9 cellular contexts compared by ENCODE assay signal in the genomic region with DNA sequence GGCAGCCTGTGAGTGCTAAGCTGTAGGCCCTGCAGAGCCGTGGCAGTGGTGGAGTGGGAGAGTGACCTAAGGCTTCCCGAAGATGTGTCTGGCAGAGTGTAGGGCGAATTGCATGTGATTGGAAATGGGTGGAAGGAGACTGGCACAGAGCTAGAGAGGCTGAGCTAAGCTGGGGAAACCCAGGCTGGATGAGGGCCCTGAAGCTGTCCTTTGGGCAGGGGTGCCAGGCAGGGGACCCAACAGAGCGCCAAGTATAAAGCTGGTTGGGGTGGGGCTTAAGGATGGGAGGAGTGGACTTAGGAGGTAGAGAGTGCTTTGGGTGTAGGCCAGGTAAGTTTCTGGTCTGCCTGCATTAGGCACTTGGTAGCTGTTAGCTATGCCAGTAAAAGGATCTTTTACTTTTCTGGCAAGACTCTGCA. TPM values are rescaled to one million over a fixed set of nuclear protein-coding genes. Genes with fewer than 3 reads are reported as not detected.
DNase-seq lines count a peak whose midpoint lies in the region; ATAC-seq and TF ChIP-seq lines count a peak whose summit lies in the region.
"Had no signal": no experiment of that assay in that cellular context is flagged by ENCODE, and none has a peak within 500 bp of the region (broad histone marks: within the 10 kb centered on the region; RNA-seq: fewer than 3 reads in every experiment).

No MANE protein-coding gene starts in this region.

- peak overlapping the region; percentile 63 for H3K9ac ChIP-seq in mesenchymal stem cell (ENCODE audit: low read length)

- H3K36me3 ChIP-seq in mesenchymal stem cell (ENCODE audit: control insufficient read depth in 1 of 2, insufficient read depth in 2 of 2, low read depth in 1 of 2, low read length in 2 of 2) (peaks cover 0 to 3% of the 10 kb centered on the region in 2 experiments), thyroid gland (no peaks in the 10 kb centered on the region)

- H3K79me1 ChIP-seq in mesenchymal stem cell (replicated peaks; ENCODE audit: low read length, poor library complexity, severe bottlenecking) = peaks cover 21% of the 10 kb centered on the region

- H3K4ac ChIP-seq in mesenchymal stem cell (ENCODE audit: low read depth in 1 of 2, low read length in 2 of 2) = peak overlapping the region in 1 of 2 experiments; percentile 85

- H3K27ac Mint-ChIP-seq in activated T-cell treated with anti-CD3 and anti-CD28 coated beads, Interleukin-2, amount 50 U/mL, for 72 hours = peak overlapping the region; percentile 15
- H3K27ac Mint-ChIP-seq in MCF 10A (ENCODE audit: low read depth, unreplicated experiment) = peak overlapping the region; percentile 69

- intact Hi-C loops in MCF 10A (cut with micrococcal nuclease) (no loop called here), thyroid gland (cut with DNase I) (no loop called here)

- H2BK12ac ChIP-seq in mesenchymal stem cell (ENCODE audit: low read length in 2 of 2) = peak overlapping the region; percentile 69 to 83

- no peaks in the 10 kb centered on the region for H3K27me3 Mint-ChIP-seq in activated T-cell treated with anti-CD3 and anti-CD28 coated beads, Interleukin-2, amount 50 U/mL, for 72 hours (ENCODE audit: low read depth)
- H3K27me3 Mint-ChIP-seq in MCF 10A (ENCODE audit: insufficient read depth, unreplicated experiment) = no peaks in the 10 kb centered on the region

- no peaks in the 10 kb centered on the region for H3K36me3 Mint-ChIP-seq in activated T-cell treated with anti-CD3 and anti-CD28 coated beads, Interleukin-2, amount 50 U/mL, for 72 hours (ENCODE audit: insufficient read depth in 2 of 2)
- H3K36me3 Mint-ChIP-seq in MCF 10A (ENCODE audit: insufficient read depth, unreplicated experiment) = no peaks in the 10 kb centered on the region

- H3K4me1 Mint-ChIP-seq in activated T-cell treated with anti-CD3 and anti-CD28 coated beads, Interleukin-2, amount 50 U/mL, for 72 hours (ENCODE audit: low read depth) = peaks cover 61% of the 10 kb centered on the region
- H3K4me1 Mint-ChIP-seq in MCF 10A (ENCODE audit: insufficient read depth, unreplicated experiment) = peaks cover 23% of the 10 kb centered on the region

- TF ChIP-seq CTCF in MCF 10A (IDR thresholded peaks at IDR 0.05; ENCODE audit: unreplicated experiment) (no peak), thyroid gland (IDR thresholded peaks at IDR 0.05) (no peak)

- no peak overlapping the region for H2BK5ac ChIP-seq in mesenchymal stem cell (ENCODE audit: low read depth, low read length, poor library complexity, severe bottlenecking)

- no peak overlapping the region for H3K4me3 Mint-ChIP-seq in activated T-cell treated with anti-CD3 and anti-CD28 coated beads, Interleukin-2, amount 50 U/mL, for 72 hours
- peak overlapping the region; percentile 32 for H3K4me3 Mint-ChIP-seq in MCF 10A (ENCODE audit: unreplicated experiment)

- peak overlapping the region; percentile 81 for H2AK5ac ChIP-seq in mesenchymal stem cell (ENCODE audit: low read length, severe bottlenecking)

- H2BK15ac ChIP-seq in mesenchymal stem cell (ENCODE audit: low read depth, poor library complexity, severe bottlenecking) = no peak overlapping the region

- peak overlapping the region; percentile 30 for H4K91ac ChIP-seq in mesenchymal stem cell (ENCODE audit: low read length)

- H2BK120ac ChIP-seq in mesenchymal stem cell (ENCODE audit: low read depth, low read length) = no peak overlapping the region

- H3K9me3 ChIP-seq in mesenchymal stem cell (ENCODE audit: control insufficient read depth, low read length) = no peaks in the 10 kb centered on the region
- H3K9me3 ChIP-seq in thyroid gland = no peaks in the 10 kb centered on the region

- no peak for DNase-seq in activated T-cell treated with anti-CD3 and anti-CD28 coated beads, Interleukin-2, amount 50 U/mL, for 72 hours
- no peak for DNase-seq in activated T-cell treated with anti-CD3 and anti-CD28 coated beads, Interleukin-2, amount 50 U/mL, for 1 hour
- peak; percentile 14 for DNase-seq in MCF 10A (ENCODE audit: unreplicated experiment)
- DNase-seq in mesenchymal stem cell = no peak
- peak; percentile 73 for DNase-seq in thyroid gland
- no peak for DNase-seq in stimulated activated CD4-positive, alpha-beta T cell treated with anti-CD3 and anti-CD28 coated beads, Interleukin-4, amount 100 ng/mL, for 1 hour
- no peak for DNase-seq in HT-29 (ENCODE audit: low spot score)
- DNase-seq: stimulated activated naive CD8-positive, alpha-beta T cell treated with anti-CD3 and anti-CD28 coated beads, Interleukin-15, Interleukin-2, amounts not matched to agents 100 U/mL and 50 U/mL, for 24 hours had no signal

- peaks cover 33% of the 10 kb centered on the region for H3K4me1 ChIP-seq in mesenchymal stem cell (ENCODE audit: control insufficient read depth, insufficient read depth, low read depth, low read length)
- peaks cover 45 to 79% of the 10 kb centered on the region in 2 donors for H3K4me1 ChIP-seq in thyroid gland

- ATAC-seq in activated T-cell treated with anti-CD3 and anti-CD28 coated beads, Interleukin-2, amount 50 U/mL, for 72 hours (replicated peaks in 1 of 2) = no peak
- no peak for ATAC-seq in HG03045 (IDR thresholded peaks at IDR 0.05; ENCODE audit: unreplicated experiment)
- ATAC-seq: stimulated activated naive CD8-positive, alpha-beta T cell treated with anti-CD3 and anti-CD28 coated beads, Interleukin-15, Interleukin-2, amounts not matched to agents 100 U/mL and 50 U/mL, for 24 hours had no signal

- H4K8ac ChIP-seq in mesenchymal stem cell (ENCODE audit: low read length) = peak overlapping the region; percentile 7

- H3K27ac ChIP-seq in mesenchymal stem cell (ENCODE audit: low read length, poor library complexity, severe bottlenecking) (peak overlapping the region; percentile 59), thyroid gland (peak overlapping the region; percentile 48 to 87 (median 56))

- peak overlapping the region in 1 of 2 experiments; percentile 95 for H3K14ac ChIP-seq in mesenchymal stem cell (ENCODE audit: low read length in 2 of 2)

- WGBS in mesenchymal stem cell = 89% methylated on average over 4 of the region's 4 CpGs
- WGBS in thyroid gland, 2 donors = 46 to 51% methylated on average over 4 of the region's 4 CpGs

- no peak overlapping the region for H3K23ac ChIP-seq in mesenchymal stem cell (ENCODE audit: low read length in 2 of 2)

- no peaks in the 10 kb centered on the region for H3K9me3 Mint-ChIP-seq in activated T-cell treated with anti-CD3 and anti-CD28 coated beads, Interleukin-2, amount 50 U/mL, for 72 hours
- H3K9me3 Mint-ChIP-seq in MCF 10A (ENCODE audit: unreplicated experiment) = no peaks in the 10 kb centered on the region

- no peak for TF ChIP-seq POLR2A in thyroid gland (IDR thresholded peaks at IDR 0.05)

- BruUV-seq in MCF 10A (replicated peaks; lab: Mats Ljungman, UMichigan) = no TSS peak

- CTCF ChIA-PET in MCF 10A (lab: Yijun Ruan, JAX) = interaction anchor here (0.5 to 0.8 kb wide), 4 partner anchors 33 to 222 kb away, joined by 3 to 4 read pairs (median 3); no protein-coding TSS in a partner anchor

- H3K18ac ChIP-seq in mesenchymal stem cell (ENCODE audit: low read depth in 1 of 2, low read length in 2 of 2) = peak overlapping the region; percentile 67 to 82

- no peak overlapping the region for H2AFZ ChIP-seq in mesenchymal stem cell (ENCODE audit: low read depth, low read length)

- POLR2A ChIA-PET in MCF 10A (lab: Yijun Ruan, JAX) = interaction anchor here (0.6 to 1.9 kb wide), 8 partner anchors 9 to 261 kb away, joined by 3 to 16 read pairs (median 4); a partner anchor contains a TSS

- no peaks in the 10 kb centered on the region for H3K27me3 ChIP-seq in mesenchymal stem cell (ENCODE audit: control insufficient read depth in 1 of 2, insufficient read depth in 1 of 2, low read length in 2 of 2)
- H3K27me3 ChIP-seq in thyroid gland = no peaks in the 10 kb centered on the region

- peak overlapping the region in 1 of 2 experiments; percentile 68 for H3K4me3 ChIP-seq in mesenchymal stem cell (ENCODE audit: insufficient read depth in 1 of 2, low read depth in 1 of 2, low read length in 2 of 2)
- H3K4me3 ChIP-seq in thyroid gland (replicated peaks in 1 of 3) = no peak overlapping the region

- peak overlapping the region; percentile 0 for H3K4me2 ChIP-seq in mesenchymal stem cell (ENCODE audit: low read length, poor library complexity, severe bottlenecking)

RNA-seq across cellular contexts. Expression of a gene that starts 47.9 kb away (rescaled TPM):
- 10 to 100 TPM; 23.8 to 29.9 TPM for total RNA-seq in activated T-cell treated with anti-CD3 and anti-CD28 coated beads, Interleukin-2, amount 50 U/mL, for 72 hours
- total RNA-seq in MCF 10A (2022) (23.8 and 24.8 TPM in 2 replicates), thyroid gland (10 to 100 TPM; 27.1 to 48.8 (median 37.6) TPM)
- 12.6 TPM for polyA plus RNA-seq in mesenchymal stem cell (2013, experiment 1 of 2)
- polyA plus RNA-seq in mesenchymal stem cell (2013, experiment 2 of 2) = 12.4 TPM
- 7.3 and 9.8 TPM in 2 replicates for total RNA-seq in HT-29 (2014; rRNA removed; shearing (Covaris generic))

Comparison
In these comparisons a context has a peak if more than half of its experiments do, and no peak if none do; other contexts are left out.
1. DNase-seq: peak in MCF 10A (single experiment) and thyroid gland (2 of 2); none in activated T-cell treated with anti-CD3 and anti-CD28 coated beads, Interleukin-2, amount 50 U/mL, for 72 hours (0 of 2), activated T-cell treated with anti-CD3 and anti-CD28 coated beads, Interleukin-2, amount 50 U/mL, for 1 hour (single experiment), mesenchymal stem cell (single experiment), stimulated activated CD4-positive, alpha-beta T cell treated with anti-CD3 and anti-CD28 coated beads, Interleukin-4, amount 100 ng/mL, for 1 hour (single experiment) and HT-29 (single experiment).